1 cellular context compared by ENCODE assay signal in genomic region chr1:116367256-116367949, GRCh38.
TF ChIP-seq lines count a peak whose summit lies in the region.

No MANE protein-coding gene starts in this region.

TF ChIP-seq in H1, 55 proteins besides CTCF, POLR2A, EP300 and RAD21:
- TF ChIP-seq CREB1 (IDR thresholded peaks at IDR 0.05) (no peak), GABPA (IDR thresholded peaks at IDR 0.05; ENCODE audit: borderline replicate concordance, insufficient read depth, low read length) (no peak), SAP30 (IDR thresholded peaks at IDR 0.05; ENCODE audit: insufficient read depth, insufficient replicate concordance, low read length) (no peak), RFX5 (IDR thresholded peaks at IDR 0.05; ENCODE audit: borderline replicate concordance, low read depth, low read length) (no peak), GTF2F1 (IDR thresholded peaks at IDR 0.05; ENCODE audit: borderline replicate concordance, low read depth, low read length) (no peak)
